In genomic region chr3:159654183-159655134, GRCh38 we compare ENCODE assay signal across 1 cellular context.
TF ChIP-seq lines count a peak whose summit lies in the region.

No MANE protein-coding gene starts in this region.

TF ChIP-seq in K562, 482 proteins besides CTCF, POLR2A, EP300 and RAD21 (continued from another document):
- TF ChIP-seq MGA (IDR thresholded peaks at IDR 0.05) (no peak), MAFG (tag; conservative IDR thresholded peaks at IDR 0.05) (peak; percentile 41), NFE2L1 (tag; IDR thresholded peaks at IDR 0.05; ENCODE audit: borderline replicate concordance, low read depth) (peak; percentile 40; the same call in 1 of the 2 replicates)
